ENCODE assay signal across 19 cellular contexts in genomic region chr14:80434574-80435321, GRCh38.
DNase-seq lines count a peak whose midpoint lies in the region; ATAC-seq and TF ChIP-seq lines count a peak whose summit lies in the region.
"Had no signal": no experiment of that assay in that cellular context is flagged by ENCODE, and none has a peak within 500 bp of the region (broad histone marks: within the 10 kb centered on the region; RNA-seq: fewer than 3 reads in every experiment).

No MANE protein-coding gene starts in this region.

- no peak overlapping the region for H3K4me2 ChIP-seq in hepatocyte

- TF ChIP-seq CTCF in hepatocyte (IDR thresholded peaks at IDR 0.05; ENCODE audit: poor library complexity) (no peak), left lung (IDR thresholded peaks at IDR 0.05) (no peak), esophagus squamous epithelium (IDR thresholded peaks at IDR 0.05) (no peak)

- no peak for TF ChIP-seq POLR2A in esophagus squamous epithelium (IDR thresholded peaks at IDR 0.05)

- H3K27me3 ChIP-seq in hepatocyte: no peaks in the 10 kb centered on the region
- no peaks in the 10 kb centered on the region for H3K27me3 ChIP-seq in left lung
- H3K27me3 ChIP-seq in esophagus squamous epithelium: no peaks in the 10 kb centered on the region
- H3K27me3 ChIP-seq: cardiac muscle cell had no signal

- H2AFZ ChIP-seq in hepatocyte: no peak overlapping the region

- no peak for ATAC-seq in left lung
- ATAC-seq: activated naive CD4-positive, alpha-beta T cell treated with anti-CD3 and anti-CD28 coated beads, Interleukin-2, amount 50 U/mL, for 72 hours; mucosa of descending colon had no signal

- H4K20me1 ChIP-seq in hepatocyte (ENCODE audit: insufficient read depth, poor library complexity, severe bottlenecking): no peaks in the 10 kb centered on the region

- no peaks in the 10 kb centered on the region for H3K9me2 ChIP-seq in hepatocyte (replicated peaks; ENCODE audit: insufficient read depth)

- WGBS in hepatocyte (ENCODE audit: low lambda C conversion rate, missing lambda C conversion rate): 100% methylated on average over 1 of the region's 1 CpG
- 50 to 100% methylated on average over 1 of the region's 1 CpG for WGBS in esophagus squamous epithelium, 2 donors

- H3K36me3 ChIP-seq in hepatocyte (replicated peaks; ENCODE audit: insufficient read depth, low read depth): no peaks in the 10 kb centered on the region
- no peaks in the 10 kb centered on the region for H3K36me3 ChIP-seq in left lung
- no peaks in the 10 kb centered on the region for H3K36me3 ChIP-seq in esophagus squamous epithelium
- H3K36me3 ChIP-seq: cardiac muscle cell, HAP-1 had no signal

- no peaks in the 10 kb centered on the region for H3K79me2 ChIP-seq in hepatocyte

- H3K9me3 ChIP-seq in hepatocyte (ENCODE audit: low read depth) (peaks cover 4% of the 10 kb centered on the region), left lung (peaks cover 0 to 11% of the 10 kb centered on the region in 2 donors), esophagus squamous epithelium (peaks cover 0 to 8% (median 0%) of the 10 kb centered on the region in 3 donors)
- H3K9me3 ChIP-seq: HAP-1 had no signal

- DNase-seq in EL (peak; percentile 9), HPDE6-E6E7 (ENCODE audit: extremely low spot score) (peak; percentile 28), T1000 (lab: John Stamatoyannopoulos, UW) (peak; percentile 37), hepatocyte (ENCODE audit: low spot score) (peak; percentile 7), COLO829 (ENCODE audit: low spot score) (no peak), left lung (no peak), esophagus squamous epithelium (lab: John Stamatoyannopoulos, UW) (no peak)
- DNase-seq in activated CD4-positive, alpha-beta T cell treated with anti-CD3 and anti-CD28 coated beads for 48 hours: no peak
- DNase-seq: activated CD4-positive, alpha-beta T cell treated with anti-CD3 and anti-CD28 coated beads, Interleukin-2, amount 50 U/mL, for 48 hours; activated T-cell treated with anti-CD3 and anti-CD28 coated beads, Interleukin-2, amount 50 U/mL, for 24 hours; effector memory CD4-positive, alpha-beta T cell; kidney glomerular epithelial cell; mucosa of descending colon; MV-4-11; nucleus accumbens; stimulated activated CD4-positive, alpha-beta T cell treated with anti-CD3 and anti-CD28 coated beads, Interleukin-4, amount 100 ng/mL, for 1 hour had no signal

- intact Hi-C loops in left lung (cut with DNase I) (no loop called here), esophagus squamous epithelium (cut with DNase I) (no loop called here)

- H3K4me1 ChIP-seq in hepatocyte (ENCODE audit: insufficient read depth): no peaks in the 10 kb centered on the region
- no peaks in the 10 kb centered on the region for H3K4me1 ChIP-seq in left lung
- H3K4me1 ChIP-seq in esophagus squamous epithelium: peaks cover 0 to 11% (median 0%) of the 10 kb centered on the region in 3 donors
- H3K4me1 ChIP-seq: HAP-1 had no signal

- H3K4me3 ChIP-seq in hepatocyte (no peak overlapping the region), left lung (no peak overlapping the region), esophagus squamous epithelium (no peak overlapping the region)
- H3K4me3 ChIP-seq: cardiac muscle cell, HAP-1, mucosa of descending colon had no signal

- H3K27ac ChIP-seq in hepatocyte (no peak overlapping the region), left lung (no peak overlapping the region), esophagus squamous epithelium (no peak overlapping the region)
- H3K27ac ChIP-seq: cardiac muscle cell had no signal

Comparison
In these comparisons a context has a peak if more than half of its experiments do, and no peak if none do; other contexts are left out.
1. DNase-seq: peak in EL (single experiment), HPDE6-E6E7 (single experiment), T1000 (single experiment) and hepatocyte (single experiment); none in COLO829 (single experiment), left lung (0 of 2), activated CD4-positive, alpha-beta T cell treated with anti-CD3 and anti-CD28 coated beads for 48 hours (single experiment) and esophagus squamous epithelium (single experiment).